ENCODE assay signal across 1 cellular context in genomic region chr17:17839792-17840707, GRCh38.
TF ChIP-seq lines count a peak whose summit lies in the region.

No MANE protein-coding gene starts in this region.

TF ChIP-seq in HEK293, 187 proteins besides CTCF, POLR2A, EP300 and RAD21 (continued from another document and continues in another):
- TF ChIP-seq ZNF140 (tag by site-specific recombination; IDR thresholded peaks at IDR 0.05): no peak
- peak; percentile 74 for TF ChIP-seq SP2 (tag by site-specific recombination; IDR thresholded peaks at IDR 0.05)
- TF ChIP-seq ZNF639 (tag by site-specific recombination; IDR thresholded peaks at IDR 0.05): 0 out of 2 replicates have a peak, but pooled peaks have one; percentile 17
- TF ChIP-seq SETDB1 (IDR thresholded peaks at IDR 0.05; ENCODE audit: insufficient read length, low read length): no peak
- peak; percentile 23; the same call in 1 of the 2 replicates for TF ChIP-seq ZNF623 (tag by site-specific recombination; IDR thresholded peaks at IDR 0.05)
- no peak; the same call in none of the 2 replicates for TF ChIP-seq ZBTB10 (tag by site-specific recombination; IDR thresholded peaks at IDR 0.05)
- TF ChIP-seq ZBTB20 (tag by site-specific recombination; IDR thresholded peaks at IDR 0.05): peak; percentile 88
- 0 out of 2 replicates have a peak, but pooled peaks have one; percentile 13 for TF ChIP-seq ZNF341 (tag by site-specific recombination; IDR thresholded peaks at IDR 0.05; ENCODE audit: low read depth)
- no peak for TF ChIP-seq YY2 (tag by site-specific recombination; IDR thresholded peaks at IDR 0.05)
- TF ChIP-seq ZXDB (tag by site-specific recombination; IDR thresholded peaks at IDR 0.05): 0 out of 2 replicates have a peak, but pooled peaks have one; percentile 35
- TF ChIP-seq ZNF571 (tag by site-specific recombination; IDR thresholded peaks at IDR 0.05): no peak
- peak; percentile 50; the same call in 1 of the 2 replicates for TF ChIP-seq ZBTB1 (tag by site-specific recombination; IDR thresholded peaks at IDR 0.05)
- TF ChIP-seq ZNF449 (tag by site-specific recombination; IDR thresholded peaks at IDR 0.05): peak; percentile 74
- TF ChIP-seq ZNF146 (tag by site-specific recombination; IDR thresholded peaks at IDR 0.05): no peak
- no peak for TF ChIP-seq ZNF488 (tag by site-specific recombination; IDR thresholded peaks at IDR 0.05)
- TF ChIP-seq, protein P1, sequence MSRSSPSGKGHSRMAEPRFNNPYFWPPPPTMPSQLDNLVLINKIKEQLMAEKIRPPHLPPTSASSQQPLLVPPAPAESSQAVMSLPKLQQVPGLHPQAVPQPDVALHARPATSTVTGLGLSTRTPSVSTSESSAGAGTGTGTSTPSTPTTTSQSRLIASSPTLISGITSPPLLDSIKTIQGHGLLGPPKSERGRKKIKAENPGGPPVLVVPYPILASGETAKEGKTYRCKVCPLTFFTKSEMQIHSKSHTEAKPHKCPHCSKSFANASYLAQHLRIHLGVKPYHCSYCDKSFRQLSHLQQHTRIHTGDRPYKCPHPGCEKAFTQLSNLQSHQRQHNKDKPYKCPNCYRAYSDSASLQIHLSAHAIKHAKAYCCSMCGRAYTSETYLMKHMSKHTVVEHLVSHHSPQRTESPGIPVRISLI (tag by site-specific recombination; IDR thresholded peaks at IDR 0.05): no peak
- TF ChIP-seq ZNF670 (tag by site-specific recombination; IDR thresholded peaks at IDR 0.05; ENCODE audit: low read depth): no peak
- TF ChIP-seq ZNF184 (tag by site-specific recombination; IDR thresholded peaks at IDR 0.05): peak; percentile 82; the same call in 1 of the 2 replicates
- no peak for TF ChIP-seq ZNF155 (tag by site-specific recombination; IDR thresholded peaks at IDR 0.05)
- TF ChIP-seq ZNF791 (tag by site-specific recombination; IDR thresholded peaks at IDR 0.05): no peak
- TF ChIP-seq ZNF23 (tag by site-specific recombination; IDR thresholded peaks at IDR 0.05; ENCODE audit: borderline replicate concordance): no peak
- no peak for TF ChIP-seq ZNF48 (tag by site-specific recombination; IDR thresholded peaks at IDR 0.05)
- TF ChIP-seq ZNF548 (tag by site-specific recombination; IDR thresholded peaks at IDR 0.05): no peak
- TF ChIP-seq, protein P2, sequence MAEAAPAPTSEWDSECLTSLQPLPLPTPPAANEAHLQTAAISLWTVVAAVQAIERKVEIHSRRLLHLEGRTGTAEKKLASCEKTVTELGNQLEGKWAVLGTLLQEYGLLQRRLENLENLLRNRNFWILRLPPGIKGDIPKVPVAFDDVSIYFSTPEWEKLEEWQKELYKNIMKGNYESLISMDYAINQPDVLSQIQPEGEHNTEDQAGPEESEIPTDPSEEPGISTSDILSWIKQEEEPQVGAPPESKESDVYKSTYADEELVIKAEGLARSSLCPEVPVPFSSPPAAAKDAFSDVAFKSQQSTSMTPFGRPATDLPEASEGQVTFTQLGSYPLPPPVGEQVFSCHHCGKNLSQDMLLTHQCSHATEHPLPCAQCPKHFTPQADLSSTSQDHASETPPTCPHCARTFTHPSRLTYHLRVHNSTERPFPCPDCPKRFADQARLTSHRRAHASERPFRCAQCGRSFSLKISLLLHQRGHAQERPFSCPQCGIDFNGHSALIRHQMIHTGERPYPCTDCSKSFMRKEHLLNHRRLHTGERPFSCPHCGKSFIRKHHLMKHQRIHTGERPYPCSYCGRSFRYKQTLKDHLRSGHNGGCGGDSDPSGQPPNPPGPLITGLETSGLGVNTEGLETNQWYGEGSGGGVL (tag by site-specific recombination; IDR thresholded peaks at IDR 0.05): no peak; the same call in 1 of the 2 replicates
- TF ChIP-seq ZNF561 (tag by site-specific recombination; IDR thresholded peaks at IDR 0.05; ENCODE audit: borderline replicate concordance): peak; percentile 67; the same call in 1 of the 2 replicates
- TF ChIP-seq, protein P3, sequence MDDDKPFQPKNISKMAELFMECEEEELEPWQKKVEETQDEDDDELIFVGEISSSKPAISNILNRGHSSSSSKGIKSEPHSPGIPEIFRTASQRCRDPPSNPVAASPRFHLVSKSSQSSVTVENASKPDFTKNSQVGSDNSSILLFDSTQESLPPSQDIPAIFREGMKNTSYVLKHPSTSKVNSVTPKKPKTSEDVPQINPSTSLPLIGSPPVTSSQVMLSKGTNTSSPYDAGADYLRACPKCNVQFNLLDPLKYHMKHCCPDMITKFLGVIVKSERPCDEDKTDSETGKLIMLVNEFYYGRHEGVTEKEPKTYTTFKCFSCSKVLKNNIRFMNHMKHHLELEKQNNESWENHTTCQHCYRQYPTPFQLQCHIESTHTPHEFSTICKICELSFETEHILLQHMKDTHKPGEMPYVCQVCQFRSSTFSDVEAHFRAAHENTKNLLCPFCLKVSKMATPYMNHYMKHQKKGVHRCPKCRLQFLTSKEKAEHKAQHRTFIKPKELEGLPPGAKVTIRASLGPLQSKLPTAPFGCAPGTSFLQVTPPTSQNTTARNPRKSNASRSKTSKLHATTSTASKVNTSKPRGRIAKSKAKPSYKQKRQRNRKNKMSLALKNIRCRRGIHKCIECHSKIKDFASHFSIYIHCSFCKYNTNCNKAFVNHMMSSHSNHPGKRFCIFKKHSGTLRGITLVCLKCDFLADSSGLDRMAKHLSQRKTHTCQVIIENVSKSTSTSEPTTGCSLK (tag by site-specific recombination; IDR thresholded peaks at IDR 0.05): no peak
- peak; percentile 78; the same call in 1 of the 2 replicates for TF ChIP-seq ZNF223 (tag by site-specific recombination; IDR thresholded peaks at IDR 0.05)
- TF ChIP-seq FEZF1 (tag by site-specific recombination; IDR thresholded peaks at IDR 0.05): no peak
- TF ChIP-seq ZNF37A (tag by site-specific recombination; IDR thresholded peaks at IDR 0.05): 0 out of 2 replicates have a peak, but pooled peaks have one; percentile 53
- no peak; the same call in 1 of the 2 replicates for TF ChIP-seq REPIN1 (tag by site-specific recombination; IDR thresholded peaks at IDR 0.05; ENCODE audit: low read depth)
- TF ChIP-seq ZNF776 (tag by site-specific recombination; IDR thresholded peaks at IDR 0.05; ENCODE audit: borderline replicate concordance): no peak
- TF ChIP-seq ZSCAN16 (tag by site-specific recombination; IDR thresholded peaks at IDR 0.05): 0 out of 2 replicates have a peak, but pooled peaks have one; percentile 22
- no peak for TF ChIP-seq RBAK (tag by site-specific recombination; IDR thresholded peaks at IDR 0.05)
- TF ChIP-seq, protein P4, sequence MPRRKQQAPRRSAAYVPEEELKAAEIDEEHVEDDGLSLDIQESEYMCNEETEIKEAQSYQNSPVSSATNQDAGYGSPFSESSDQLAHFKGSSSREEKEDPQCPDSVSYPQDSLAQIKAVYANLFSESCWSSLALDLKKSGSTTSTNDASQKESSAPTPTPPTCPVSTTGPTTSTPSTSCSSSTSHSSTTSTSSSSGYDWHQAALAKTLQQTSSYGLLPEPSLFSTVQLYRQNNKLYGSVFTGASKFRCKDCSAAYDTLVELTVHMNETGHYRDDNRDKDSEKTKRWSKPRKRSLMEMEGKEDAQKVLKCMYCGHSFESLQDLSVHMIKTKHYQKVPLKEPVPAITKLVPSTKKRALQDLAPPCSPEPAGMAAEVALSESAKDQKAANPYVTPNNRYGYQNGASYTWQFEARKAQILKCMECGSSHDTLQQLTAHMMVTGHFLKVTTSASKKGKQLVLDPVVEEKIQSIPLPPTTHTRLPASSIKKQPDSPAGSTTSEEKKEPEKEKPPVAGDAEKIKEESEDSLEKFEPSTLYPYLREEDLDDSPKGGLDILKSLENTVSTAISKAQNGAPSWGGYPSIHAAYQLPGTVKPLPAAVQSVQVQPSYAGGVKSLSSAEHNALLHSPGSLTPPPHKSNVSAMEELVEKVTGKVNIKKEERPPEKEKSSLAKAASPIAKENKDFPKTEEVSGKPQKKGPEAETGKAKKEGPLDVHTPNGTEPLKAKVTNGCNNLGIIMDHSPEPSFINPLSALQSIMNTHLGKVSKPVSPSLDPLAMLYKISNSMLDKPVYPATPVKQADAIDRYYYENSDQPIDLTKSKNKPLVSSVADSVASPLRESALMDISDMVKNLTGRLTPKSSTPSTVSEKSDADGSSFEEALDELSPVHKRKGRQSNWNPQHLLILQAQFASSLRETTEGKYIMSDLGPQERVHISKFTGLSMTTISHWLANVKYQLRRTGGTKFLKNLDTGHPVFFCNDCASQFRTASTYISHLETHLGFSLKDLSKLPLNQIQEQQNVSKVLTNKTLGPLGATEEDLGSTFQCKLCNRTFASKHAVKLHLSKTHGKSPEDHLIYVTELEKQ (tag by site-specific recombination; IDR thresholded peaks at IDR 0.05; ENCODE audit: borderline replicate concordance): no peak
- peak; percentile 84; the same call in 1 of the 2 replicates for TF ChIP-seq ZNF660 (tag by site-specific recombination; IDR thresholded peaks at IDR 0.05)
- TF ChIP-seq GLIS2 (tag by site-specific recombination; IDR thresholded peaks at IDR 0.05): peak; percentile 92
- TF ChIP-seq ZNF19 (tag by site-specific recombination; IDR thresholded peaks at IDR 0.05; ENCODE audit: low read depth): no peak
- TF ChIP-seq ZNF664 (tag by site-specific recombination; IDR thresholded peaks at IDR 0.05): no peak
- TF ChIP-seq TRIM28 (IDR thresholded peaks at IDR 0.05; ENCODE audit: borderline replicate concordance, low read length): no peak
- TF ChIP-seq ZNF596 (tag by site-specific recombination; IDR thresholded peaks at IDR 0.05): no peak; the same call in 1 of the 2 replicates
- TF ChIP-seq ZNF239 (tag by site-specific recombination; IDR thresholded peaks at IDR 0.05): peak; percentile 67; the same call in 1 of the 2 replicates
- TF ChIP-seq ZNF610 (tag by site-specific recombination; IDR thresholded peaks at IDR 0.05; ENCODE audit: borderline replicate concordance): no peak
- no peak for TF ChIP-seq ZBTB7A (tag by site-specific recombination; IDR thresholded peaks at IDR 0.05; ENCODE audit: low read depth)
- TF ChIP-seq ZNF221 (tag by site-specific recombination; IDR thresholded peaks at IDR 0.05; ENCODE audit: borderline replicate concordance): no peak
- TF ChIP-seq HOXA7 (CRISPR knock-in tag; IDR thresholded peaks at IDR 0.05; ENCODE audit: borderline replicate concordance): no peak
- TF ChIP-seq ZNF585B (tag by site-specific recombination; IDR thresholded peaks at IDR 0.05): no peak
- TF ChIP-seq SP7 (tag by site-specific recombination; IDR thresholded peaks at IDR 0.05): peak; percentile 55; the same call in 1 of the 2 replicates
- TF ChIP-seq ZNF335 (tag by site-specific recombination; conservative IDR thresholded peaks at IDR 0.05): peak; percentile 71
